In genomic region chr5:174585472-174585871, GRCh38 we compare ENCODE assay signal across 4 cellular contexts.
TF ChIP-seq lines count a peak whose summit lies in the region.

No MANE protein-coding gene starts in this region.

TF ChIP-seq in HCT116, 20 proteins besides CTCF, POLR2A, EP300 and RAD21:
- TF ChIP-seq POLR2AphosphoS5 (IDR thresholded peaks at IDR 0.05; ENCODE audit: low read depth, low read length) (no peak), FOSL1 (IDR thresholded peaks at IDR 0.05; ENCODE audit: low read depth) (no peak), SP1 (IDR thresholded peaks at IDR 0.05; ENCODE audit: low read depth) (no peak), YY1 (IDR thresholded peaks at IDR 0.05; ENCODE audit: extremely low read depth, insufficient replicate concordance, low read depth, low read length) (no peak), EGR1 (IDR thresholded peaks at IDR 0.05; ENCODE audit: low read depth) (no peak), ZNF274 (IDR thresholded peaks at IDR 0.05; ENCODE audit: low read depth, low read length) (no peak), ELF1 (IDR thresholded peaks at IDR 0.05; ENCODE audit: borderline replicate concordance, low read depth) (no peak), TCF7L2 (IDR thresholded peaks at IDR 0.05; ENCODE audit: borderline replicate concordance, extremely low read depth, insufficient read depth, insufficient read length) (no peak), ZFX (IDR thresholded peaks at IDR 0.05) (no peak), CEBPB (IDR thresholded peaks at IDR 0.05; ENCODE audit: low read depth) (no peak), JUND (IDR thresholded peaks at IDR 0.05) (no peak)
- TF ChIP-seq, protein P1, sequence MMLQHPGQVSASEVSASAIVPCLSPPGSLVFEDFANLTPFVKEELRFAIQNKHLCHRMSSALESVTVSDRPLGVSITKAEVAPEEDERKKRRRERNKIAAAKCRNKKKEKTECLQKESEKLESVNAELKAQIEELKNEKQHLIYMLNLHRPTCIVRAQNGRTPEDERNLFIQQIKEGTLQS (IDR thresholded peaks at IDR 0.05): no peak

TF ChIP-seq in HEK293, 187 proteins besides CTCF, POLR2A, EP300 and RAD21:
- no peak for TF ChIP-seq ZNF133 (tag by site-specific recombination; IDR thresholded peaks at IDR 0.05)
- no peak for TF ChIP-seq ZNF549 (tag by site-specific recombination; IDR thresholded peaks at IDR 0.05)
- TF ChIP-seq ZNF146 (tag by site-specific recombination; IDR thresholded peaks at IDR 0.05): peak; percentile 97
- peak; percentile 59 for TF ChIP-seq ZNF580 (tag by site-specific recombination; IDR thresholded peaks at IDR 0.05)
TF ChIP-seq in HEK293: peak in this region for 2.

TF ChIP-seq in K562, 482 proteins besides CTCF, POLR2A, EP300 and RAD21:
- peak; percentile 86 for TF ChIP-seq ZNF146 (CRISPR knock-in tag; IDR thresholded peaks at IDR 0.05; ENCODE audit: unreplicated experiment)
- no peak for TF ChIP-seq MCM2 (IDR thresholded peaks at IDR 0.05; ENCODE audit: low read depth)
- TF ChIP-seq RBM25 (IDR thresholded peaks at IDR 0.05; ENCODE audit: low read depth, low read length, severe bottlenecking): peak; percentile 34
- TF ChIP-seq, protein P2, sequence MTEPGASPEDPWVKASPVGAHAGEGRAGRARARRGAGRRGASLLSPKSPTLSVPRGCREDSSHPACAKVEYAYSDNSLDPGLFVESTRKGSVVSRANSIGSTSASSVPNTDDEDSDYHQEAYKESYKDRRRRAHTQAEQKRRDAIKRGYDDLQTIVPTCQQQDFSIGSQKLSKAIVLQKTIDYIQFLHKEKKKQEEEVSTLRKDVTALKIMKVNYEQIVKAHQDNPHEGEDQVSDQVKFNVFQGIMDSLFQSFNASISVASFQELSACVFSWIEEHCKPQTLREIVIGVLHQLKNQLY (CRISPR knock-in tag; conservative IDR thresholded peaks at IDR 0.05): no peak
- no peak for TF ChIP-seq ILF3 (IDR thresholded peaks at IDR 0.05; ENCODE audit: borderline replicate concordance)
- TF ChIP-seq POLR3A (IDR thresholded peaks at IDR 0.05; ENCODE audit: borderline replicate concordance, extremely low read depth, insufficient read depth, insufficient read length): no peak
- TF ChIP-seq SMAD2 (IDR thresholded peaks at IDR 0.05; ENCODE audit: low read depth, low read length): no peak
- TF ChIP-seq ZBTB17 (CRISPR knock-in tag; IDR thresholded peaks at IDR 0.05): no peak
- TF ChIP-seq CREB3 (tag; conservative IDR thresholded peaks at IDR 0.05; ENCODE audit: low read depth): no peak
- TF ChIP-seq RBM22 (IDR thresholded peaks at IDR 0.05; ENCODE audit: low read depth, low read length, poor library complexity, severe bottlenecking): no peak

TF ChIP-seq in H1, 55 proteins besides CTCF, POLR2A, EP300 and RAD21:
- 0 out of 2 replicates have a peak, but pooled peaks have one; percentile 42 for TF ChIP-seq KDM1A (IDR thresholded peaks at IDR 0.05; ENCODE audit: borderline replicate concordance, low read length)
- TF ChIP-seq POLR2AphosphoS5 (IDR thresholded peaks at IDR 0.05; ENCODE audit: low read depth, low read length): no peak
